8 cellular contexts compared by ENCODE assay signal in genomic region chr3:119676771-119677640, GRCh38.
A peak's percentile ranks its signal among the peaks of the same experiment; 100 is the strongest.
DNase-seq lines count a peak whose midpoint lies in the region; ATAC-seq and TF ChIP-seq lines count a peak whose summit lies in the region.

TSS of gene COX17 (minus strand) at chr3:119677406. CDS start at chr3:119677310, 96 bp downstream.

- DNase-seq in AG09309 (ENCODE audit: low read depth) (peak; percentile 87), NCI-H446 treated with DMSO at 0.1 percent for 48 hours (lab: John Stamatoyannopoulos, UW) (peak; percentile 97), cerebellar cortex (ENCODE audit: low spot score) (peak; percentile 98), islet precursor cell (peak; percentile 97)
- peak; percentile 86 to 92 (median 88) for DNase-seq in stimulated activated CD4-positive, alpha-beta T cell treated with anti-CD3 and anti-CD28 coated beads, Interleukin-12 subunit alpha, Interleukin-12 subunit beta, amount 100 ng/mL, for 48 hours (ENCODE audit: low read depth in 2 of 3, low spot score in 1 of 3)

- peak within 1 kb of the TSS; percentile 47 for H3K4me3 ChIP-seq in AG09309 (ENCODE audit: control insufficient read depth, low read depth, low read length)

- no peak for TF ChIP-seq CTCF in AG09309 (IDR thresholded peaks at IDR 0.05; ENCODE audit: control insufficient read depth, insufficient read depth, low read depth, low read length, missing control alignments)

- ATAC-seq in GM19035 (IDR thresholded peaks at IDR 0.05; ENCODE audit: unreplicated experiment) (peak; percentile 87), HG03354 (IDR thresholded peaks at IDR 0.05; ENCODE audit: poor library complexity, severe bottlenecking, unreplicated experiment) (peak; percentile 91)
- peak; percentile 88 for ATAC-seq in activated CD4-positive, CD25-positive, alpha-beta regulatory T cell treated with anti-CD3 and anti-CD28 coated beads, Interleukin-2, amount 50 U/mL, for 24 hours

Comparison
In these comparisons a context has a peak if more than half of its experiments do, and no peak if none do; other contexts are left out.
1. Peak in every context shown above with its lines: DNase-seq, ATAC-seq and H3K4me3 ChIP-seq.